Comparison of ENCODE assay signal across 16 cellular contexts in the genomic region with DNA sequence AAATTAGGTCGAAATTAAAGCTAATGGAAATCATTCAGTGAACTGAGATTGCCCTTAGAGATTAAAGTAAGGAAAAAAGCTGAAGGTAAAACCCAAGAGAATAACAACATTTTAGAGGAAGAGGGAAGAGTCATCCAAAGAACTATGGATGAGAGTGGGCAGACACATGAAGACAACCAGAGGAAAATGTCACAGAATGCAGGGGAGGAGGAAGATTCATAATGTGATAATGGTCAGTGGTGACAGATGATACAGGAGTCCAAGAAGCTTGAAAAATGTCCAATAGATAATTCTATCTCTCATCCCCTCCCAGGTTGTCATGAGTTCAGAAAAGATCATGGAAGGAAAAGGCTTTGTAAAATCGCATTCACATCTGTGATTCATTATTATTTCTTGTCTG.
DNase-seq lines count a peak whose midpoint lies in the region; ATAC-seq, FAIRE-seq and TF ChIP-seq lines count a peak whose summit lies in the region.
"Had no signal": no experiment of that assay in that cellular context is flagged by ENCODE, and none has a peak within 500 bp of the region (broad histone marks: within the 10 kb centered on the region; RNA-seq: fewer than 3 reads in every experiment).

No MANE protein-coding gene starts in this region.

- no peak for TF ChIP-seq EP300 in gastroesophageal sphincter (IDR thresholded peaks at IDR 0.05)

- no peaks in the 10 kb centered on the region for H3K9me3 ChIP-seq in BE2C
- no peaks in the 10 kb centered on the region for H3K9me3 ChIP-seq in gastroesophageal sphincter

- DNase-seq in HTR-8/SVneo (ENCODE audit: insufficient read length, low spot score) (no peak), iris pigment epithelial cell (ENCODE audit: low read depth) (peak; percentile 17), BE2C (no peak)
- no peak for DNase-seq in activated effector memory CD4-positive, alpha-beta T cell treated with anti-CD3 and anti-CD28 coated beads, Interleukin-2, amount 50 U/mL, for 16 hours
- DNase-seq: CD4-positive, alpha-beta memory T cell; COR-L47; DMS79 treated with DMSO at 0.1 percent for 48 hours; EL; H7 had no signal

- no peaks in the 10 kb centered on the region for H3K36me3 ChIP-seq in BE2C
- H3K36me3 ChIP-seq in gastroesophageal sphincter, result no peaks in the 10 kb centered on the region

- H3K4me1 ChIP-seq in BE2C (peaks cover 24% of the 10 kb centered on the region), gastroesophageal sphincter (no peaks in the 10 kb centered on the region)

- H3K4me3 ChIP-seq in BE2C (ENCODE audit: low read depth, low read length) (no peak overlapping the region), gastroesophageal sphincter (no peak overlapping the region)

- H3K27me3 ChIP-seq in BE2C (no peaks in the 10 kb centered on the region), gastroesophageal sphincter (no peaks in the 10 kb centered on the region)

- FAIRE-seq in HTR-8/SVneo (lab: Jason Lieb, UNC), result peak; percentile 9
- FAIRE-seq: A204.1, D721Med, G401.6 had no signal

- TF ChIP-seq CTCF in BE2C (IDR thresholded peaks at IDR 0.05; ENCODE audit: low read depth, low read length) (no peak), gastroesophageal sphincter (IDR thresholded peaks at IDR 0.05) (no peak)

- H3K27ac ChIP-seq in gastroesophageal sphincter, result no peak overlapping the region
- H3K27ac ChIP-seq: C4-2B had no signal

- ATAC-seq in SK-N-SH treated with all-trans-retinoic acid at 6 μM for 48 hours, result peak; percentile 62
- ATAC-seq in gastroesophageal sphincter, result no peak
- ATAC-seq in GM21360 (IDR thresholded peaks at IDR 0.05; ENCODE audit: unreplicated experiment), result no peak

- 47 to 66% methylated on average over 2 of the region's 2 CpGs for WGBS in gastroesophageal sphincter (ENCODE audit: low coverage in 1 of 2), 2 donors

- TF ChIP-seq POLR2A in gastroesophageal sphincter (IDR thresholded peaks at IDR 0.05), result no peak

TF ChIP-seq in SK-N-SH treated with all-trans-retinoic acid at 6 μM for 48 hours, 23 proteins besides CTCF, POLR2A, EP300 and RAD21:
- TF ChIP-seq ZFP3 (CRISPR knock-in tag; IDR thresholded peaks at IDR 0.05) (no peak), ARNTL (CRISPR knock-in tag; IDR thresholded peaks at IDR 0.05; ENCODE audit: borderline replicate concordance, low read depth) (no peak), ZC3H10 (CRISPR knock-in tag; IDR thresholded peaks at IDR 0.05) (no peak), ZNF8 (CRISPR knock-in tag; IDR thresholded peaks at IDR 0.05) (no peak), TCF4 (CRISPR knock-in tag; IDR thresholded peaks at IDR 0.05; ENCODE audit: borderline replicate concordance) (no peak), RARB (CRISPR knock-in tag; IDR thresholded peaks at IDR 0.05) (no peak), ISL1 (CRISPR knock-in tag; IDR thresholded peaks at IDR 0.05) (0 out of 2 replicates have a peak, but pooled peaks have one; percentile 60), TOX (CRISPR knock-in tag; IDR thresholded peaks at IDR 0.05; ENCODE audit: borderline replicate concordance) (peak; percentile 57; the same call in 1 of the 2 replicates), ESRRG (CRISPR knock-in tag; IDR thresholded peaks at IDR 0.05) (no peak)
- TF ChIP-seq, protein P1, sequence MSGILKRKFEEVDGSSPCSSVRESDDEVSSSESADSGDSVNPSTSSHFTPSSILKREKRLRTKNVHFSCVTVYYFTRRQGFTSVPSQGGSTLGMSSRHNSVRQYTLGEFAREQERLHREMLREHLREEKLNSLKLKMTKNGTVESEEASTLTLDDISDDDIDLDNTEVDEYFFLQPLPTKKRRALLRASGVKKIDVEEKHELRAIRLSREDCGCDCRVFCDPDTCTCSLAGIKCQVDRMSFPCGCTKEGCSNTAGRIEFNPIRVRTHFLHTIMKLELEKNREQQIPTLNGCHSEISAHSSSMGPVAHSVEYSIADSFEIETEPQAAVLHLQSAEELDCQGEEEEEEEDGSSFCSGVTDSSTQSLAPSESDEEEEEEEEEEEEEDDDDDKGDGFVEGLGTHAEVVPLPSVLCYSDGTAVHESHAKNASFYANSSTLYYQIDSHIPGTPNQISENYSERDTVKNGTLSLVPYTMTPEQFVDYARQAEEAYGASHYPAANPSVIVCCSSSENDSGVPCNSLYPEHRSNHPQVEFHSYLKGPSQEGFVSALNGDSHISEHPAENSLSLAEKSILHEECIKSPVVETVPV (CRISPR knock-in tag; IDR thresholded peaks at IDR 0.05), result no peak
- TF ChIP-seq, protein P2, sequence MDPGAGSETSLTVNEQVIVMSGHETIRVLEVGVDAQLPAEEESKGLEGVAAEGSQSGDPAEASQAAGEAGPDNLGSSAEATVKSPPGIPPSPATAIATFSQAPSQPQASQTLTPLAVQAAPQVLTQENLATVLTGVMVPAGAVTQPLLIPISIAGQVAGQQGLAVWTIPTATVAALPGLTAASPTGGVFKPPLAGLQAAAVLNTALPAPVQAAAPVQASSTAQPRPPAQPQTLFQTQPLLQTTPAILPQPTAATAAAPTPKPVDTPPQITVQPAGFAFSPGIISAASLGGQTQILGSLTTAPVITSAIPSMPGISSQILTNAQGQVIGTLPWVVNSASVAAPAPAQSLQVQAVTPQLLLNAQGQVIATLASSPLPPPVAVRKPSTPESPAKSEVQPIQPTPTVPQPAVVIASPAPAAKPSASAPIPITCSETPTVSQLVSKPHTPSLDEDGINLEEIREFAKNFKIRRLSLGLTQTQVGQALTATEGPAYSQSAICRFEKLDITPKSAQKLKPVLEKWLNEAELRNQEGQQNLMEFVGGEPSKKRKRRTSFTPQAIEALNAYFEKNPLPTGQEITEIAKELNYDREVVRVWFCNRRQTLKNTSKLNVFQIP (CRISPR knock-in tag; IDR thresholded peaks at IDR 0.05; ENCODE audit: borderline replicate concordance, low read depth), result no peak
